ENCODE assay signal across 17 cellular contexts in the genomic region with DNA sequence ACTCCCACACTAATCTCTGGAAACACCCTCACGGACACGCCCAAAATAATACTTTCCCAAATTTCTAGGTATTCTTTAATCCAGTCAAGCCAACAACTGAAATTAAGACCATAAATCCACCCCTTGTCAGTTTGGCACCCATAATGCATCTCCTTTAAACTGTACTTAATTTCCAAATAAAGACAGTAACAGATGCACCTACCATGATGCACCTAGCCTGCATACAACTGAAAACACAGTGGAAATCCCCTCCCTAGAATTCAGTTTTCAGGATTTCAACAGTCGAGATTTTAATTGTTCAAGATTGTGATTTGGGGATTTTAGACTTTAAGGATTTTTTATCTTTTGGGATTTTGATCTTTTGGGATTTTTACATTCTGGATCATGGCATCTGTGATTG. TPM values are rescaled to one million over a fixed set of nuclear protein-coding genes. Genes with fewer than 3 reads are reported as not detected.
DNase-seq lines count a peak whose midpoint lies in the region; ATAC-seq and TF ChIP-seq lines count a peak whose summit lies in the region.
"Had no signal": no experiment of that assay in that cellular context is flagged by ENCODE, and none has a peak within 500 bp of the region (broad histone marks: within the 10 kb centered on the region; RNA-seq: fewer than 3 reads in every experiment).

No MANE protein-coding gene starts in this region.

- peaks cover 22% of the 10 kb centered on the region for H4K20me1 ChIP-seq in KMS-11 (ENCODE audit: insufficient read depth)

- no peaks in the 10 kb centered on the region for H3K9me3 ChIP-seq in neutrophil
- H3K9me3 ChIP-seq: BLaER1 treated with 17β-estradiol and CSF1 and Interleukin-3, amounts not matched to agents 10 nM and 100 nM had no signal

- no peak for ATAC-seq in activated CD8-positive, alpha-beta T cell treated with anti-CD3 and anti-CD28 coated beads for 36 hours
- ATAC-seq in activated CD8-positive, alpha-beta T cell treated with anti-CD3 and anti-CD28 coated beads, Interleukin-2, amount 10 ng/mL, durations not matched to agents 7 days and 5 days: no peak
- no peak for ATAC-seq in central memory CD8-positive, alpha-beta T cell (replicated peaks; ENCODE audit: extremely low read depth, poor library complexity, severe bottlenecking)
- ATAC-seq: GM23338, HCT116 had no signal

- H3K4me3 Mint-ChIP-seq in activated CD8-positive, alpha-beta T cell treated with anti-CD3 and anti-CD28 coated beads for 36 hours: no peak overlapping the region
- no peak overlapping the region for H3K4me3 Mint-ChIP-seq in activated CD8-positive, alpha-beta T cell treated with anti-CD3 and anti-CD28 coated beads, Interleukin-2, amount 10 ng/mL, durations not matched to agents 7 days and 5 days
- peak overlapping the region; percentile 54 for H3K4me3 Mint-ChIP-seq in central memory CD8-positive, alpha-beta T cell
- H3K4me3 Mint-ChIP-seq: GM23338 had no signal

- H3K27ac Mint-ChIP-seq in activated CD8-positive, alpha-beta T cell treated with anti-CD3 and anti-CD28 coated beads for 36 hours: peak overlapping the region; percentile 86
- H3K27ac Mint-ChIP-seq in activated CD8-positive, alpha-beta T cell treated with anti-CD3 and anti-CD28 coated beads, Interleukin-2, amount 10 ng/mL, durations not matched to agents 7 days and 5 days: no peak overlapping the region
- H3K27ac Mint-ChIP-seq in central memory CD8-positive, alpha-beta T cell (ENCODE audit: low read depth): peak overlapping the region; percentile 67
- H3K27ac Mint-ChIP-seq: GM23338 had no signal

- intact Hi-C loops in activated CD8-positive, alpha-beta T cell treated with anti-CD3 and anti-CD28 coated beads for 36 hours (cut with micrococcal nuclease): no loop called here

- DNase-seq in activated CD8-positive, alpha-beta T cell treated with anti-CD3 and anti-CD28 coated beads for 36 hours: no peak
- DNase-seq in activated CD8-positive, alpha-beta T cell treated with anti-CD3 and anti-CD28 coated beads, Interleukin-2, amount 10 ng/mL, durations not matched to agents 7 days and 5 days: no peak
- DNase-seq in central memory CD8-positive, alpha-beta T cell (ENCODE audit: low spot score in 2 of 2): no peak
- DNase-seq in HuH-7.5 (ENCODE audit: low spot score) (no peak), substantia nigra (lab: John Stamatoyannopoulos, UW) (no peak), NCI-H226 (no peak)
- DNase-seq: 8988T; COR-L47; DMS153; NCI-H187 treated with DMSO at 0.1 percent for 48 hours; NCI-H446 treated with DMSO at 0.1 percent for 48 hours; NK-92 treated with Interleukin-12 subunit alpha and Interleukin-12 subunit beta, amount 100 ng/mL, for 24 hours had no signal

- H2AFZ ChIP-seq in KMS-11 (ENCODE audit: low read depth): no peak overlapping the region
- H2AFZ ChIP-seq: GM23338 had no signal

- peaks cover 44% of the 10 kb centered on the region for H3K36me3 Mint-ChIP-seq in activated CD8-positive, alpha-beta T cell treated with anti-CD3 and anti-CD28 coated beads for 36 hours (ENCODE audit: low read depth)
- H3K36me3 Mint-ChIP-seq in activated CD8-positive, alpha-beta T cell treated with anti-CD3 and anti-CD28 coated beads, Interleukin-2, amount 10 ng/mL, durations not matched to agents 7 days and 5 days (ENCODE audit: low read depth): peaks cover 42% of the 10 kb centered on the region
- peaks cover 58% of the 10 kb centered on the region for H3K36me3 Mint-ChIP-seq in central memory CD8-positive, alpha-beta T cell (ENCODE audit: insufficient read depth)

- peak overlapping the region; percentile 13; the same call in 1 of the 2 replicates for H3K27ac ChIP-seq in KMS-11
- H3K27ac ChIP-seq in neutrophil: peak overlapping the region; percentile 18
- H3K27ac ChIP-seq in substantia nigra (ENCODE audit: low read depth, low read length, poor library complexity, severe bottlenecking): no peak overlapping the region
- H3K27ac ChIP-seq: BLaER1 treated with 17β-estradiol and CSF1 and Interleukin-3, amounts not matched to agents 10 nM and 100 nM had no signal

- peak overlapping the region; percentile 7; the same call in 1 of the 2 replicates for H3K4me2 ChIP-seq in KMS-11
- H3K4me2 ChIP-seq: BLaER1 treated with 17β-estradiol and CSF1 and Interleukin-3, amounts not matched to agents 10 nM and 100 nM; GM23338 had no signal

- H3K9me3 Mint-ChIP-seq in activated CD8-positive, alpha-beta T cell treated with anti-CD3 and anti-CD28 coated beads for 36 hours: peaks cover 8% of the 10 kb centered on the region
- no peaks in the 10 kb centered on the region for H3K9me3 Mint-ChIP-seq in activated CD8-positive, alpha-beta T cell treated with anti-CD3 and anti-CD28 coated beads, Interleukin-2, amount 10 ng/mL, durations not matched to agents 7 days and 5 days (ENCODE audit: insufficient read depth)
- H3K9me3 Mint-ChIP-seq in central memory CD8-positive, alpha-beta T cell: no peaks in the 10 kb centered on the region
- H3K9me3 Mint-ChIP-seq: GM23338 had no signal

- H3K27me3 ChIP-seq in KMS-11 (ENCODE audit: insufficient read depth, low read depth): no peaks in the 10 kb centered on the region
- H3K27me3 ChIP-seq in neutrophil: no peaks in the 10 kb centered on the region
- H3K27me3 ChIP-seq: BLaER1 treated with 17β-estradiol and CSF1 and Interleukin-3, amounts not matched to agents 10 nM and 100 nM had no signal

- H3K4me1 ChIP-seq in KMS-11 (ENCODE audit: low read depth, poor library complexity, severe bottlenecking) (peaks cover 81% of the 10 kb centered on the region), neutrophil (ENCODE audit: control insufficient read depth in 1 of 2, insufficient read depth in 1 of 2, low read depth in 1 of 2, low read length in 1 of 2) (no peaks in the 10 kb centered on the region)
- H3K4me1 ChIP-seq: BLaER1 treated with 17β-estradiol and CSF1 and Interleukin-3, amounts not matched to agents 10 nM and 100 nM had no signal

- CTCF ChIA-PET in activated CD8-positive, alpha-beta T cell treated with anti-CD3 and anti-CD28 coated beads for 36 hours (lab: Charles Lee): interaction anchor here (0.6 to 1.0 kb wide), 2 partner anchors 17 to 33 kb away, joined by 3 read pairs; a partner anchor contains a TSS
- CTCF ChIA-PET in activated CD8-positive, alpha-beta T cell treated with anti-CD3 and anti-CD28 coated beads, Interleukin-2, amount 10 ng/mL, durations not matched to agents 7 days and 5 days (lab: Charles Lee): interaction anchor here (3.1 kb wide), 1 partner anchor 17 kb away, joined by 11 read pairs; a partner anchor contains a TSS

- no peaks in the 10 kb centered on the region for H3K27me3 Mint-ChIP-seq in activated CD8-positive, alpha-beta T cell treated with anti-CD3 and anti-CD28 coated beads for 36 hours
- no peaks in the 10 kb centered on the region for H3K27me3 Mint-ChIP-seq in activated CD8-positive, alpha-beta T cell treated with anti-CD3 and anti-CD28 coated beads, Interleukin-2, amount 10 ng/mL, durations not matched to agents 7 days and 5 days (ENCODE audit: low read depth)
- H3K27me3 Mint-ChIP-seq in central memory CD8-positive, alpha-beta T cell: no peaks in the 10 kb centered on the region

- H3K4me3 ChIP-seq in KMS-11 (IDR thresholded peaks at IDR 0.05; ENCODE audit: insufficient read depth, low read depth, low read length) (no peak overlapping the region), neutrophil (ENCODE audit: low read depth in 1 of 2, low read length in 1 of 2) (no peak overlapping the region)
- H3K4me3 ChIP-seq: BLaER1 treated with 17β-estradiol and CSF1 and Interleukin-3, amounts not matched to agents 10 nM and 100 nM; GM23338 had no signal

- no peak for TF ChIP-seq CTCF in activated CD8-positive, alpha-beta T cell treated with anti-CD3 and anti-CD28 coated beads for 36 hours (IDR thresholded peaks at IDR 0.05)
- TF ChIP-seq CTCF in KMS-11 (conservative IDR thresholded peaks at IDR 0.05; ENCODE audit: low read depth, low read length) (no peak), neutrophil (IDR thresholded peaks at IDR 0.05) (no peak)

- H3K4me1 Mint-ChIP-seq in activated CD8-positive, alpha-beta T cell treated with anti-CD3 and anti-CD28 coated beads for 36 hours (ENCODE audit: low read depth): peaks cover 47% of the 10 kb centered on the region
- peaks cover 41% of the 10 kb centered on the region for H3K4me1 Mint-ChIP-seq in activated CD8-positive, alpha-beta T cell treated with anti-CD3 and anti-CD28 coated beads, Interleukin-2, amount 10 ng/mL, durations not matched to agents 7 days and 5 days (ENCODE audit: low read depth)
- peaks cover 37% of the 10 kb centered on the region for H3K4me1 Mint-ChIP-seq in central memory CD8-positive, alpha-beta T cell
- H3K4me1 Mint-ChIP-seq: GM23338 had no signal

- H3K36me3 ChIP-seq in KMS-11 (ENCODE audit: insufficient read depth) (peaks cover 5% of the 10 kb centered on the region; the same call in 1 of the 2 replicates), neutrophil (peaks cover 53% of the 10 kb centered on the region)

- H3K9ac ChIP-seq in KMS-11: no peak overlapping the region
- H3K9ac ChIP-seq: BLaER1 treated with 17β-estradiol and CSF1 and Interleukin-3, amounts not matched to agents 10 nM and 100 nM had no signal

- POLR2A ChIA-PET in activated CD8-positive, alpha-beta T cell treated with anti-CD3 and anti-CD28 coated beads for 36 hours (lab: Charles Lee): interaction anchor here (0.7 kb wide), 3 partner anchors 10 to 40 kb away, joined by 3 read pairs; no protein-coding TSS in a partner anchor
- POLR2A ChIA-PET in activated CD8-positive, alpha-beta T cell treated with anti-CD3 and anti-CD28 coated beads, Interleukin-2, amount 10 ng/mL, durations not matched to agents 7 days and 5 days (lab: Charles Lee): interaction anchor here (0.7 to 1.3 kb wide), 2 partner anchors 17 to 129 kb away, joined by 4 to 5 read pairs; a partner anchor contains a TSS

- H3K79me2 ChIP-seq in KMS-11 (ENCODE audit: insufficient read depth, low read depth): peaks cover 97% of the 10 kb centered on the region

RNA-seq across cellular contexts. Expression of a gene that starts 17.1 kb away (rescaled TPM):
- total RNA-seq in activated CD8-positive, alpha-beta T cell treated with anti-CD3 and anti-CD28 coated beads for 36 hours: 10 to 100 TPM; 42.4 to 46.1 TPM
- 10 to 100 TPM; 67.9 to 69.0 TPM for total RNA-seq in activated CD8-positive, alpha-beta T cell treated with anti-CD3 and anti-CD28 coated beads, Interleukin-2, amount 10 ng/mL, durations not matched to agents 7 days and 5 days
